24 cellular contexts compared by ENCODE assay signal in genomic region chr20:42974347-42974746, GRCh38.
"Had no signal": no experiment of that assay in that cellular context is flagged by ENCODE, and none has a peak within 500 bp of the region (broad histone marks: within the 10 kb centered on the region; RNA-seq: fewer than 3 reads in every experiment).

No MANE protein-coding gene starts in this region.

- H3K36me3 Mint-ChIP-seq: mesothelial cell of epicardium; naive B cell; natural killer cell treated with Interleukin-12 subunit alpha and Interleukin-12 subunit beta and Interleukin-15 and Interleukin-18, amount 100 ng/mL, for 72 hours; stimulated activated memory B cell treated with anti-CD40 and anti-IgM and Interleukin-4, amounts not matched to agents 10 μg/mL and 1 μg/mL and 100 μg/mL, for 72 hours had no signal

- H3K4me1 Mint-ChIP-seq: mesothelial cell of epicardium; naive B cell; neural crest cell; stimulated activated memory B cell treated with anti-CD40 and anti-IgM and Interleukin-4, amounts not matched to agents 10 μg/mL and 1 μg/mL and 100 μg/mL, for 72 hours had no signal

- H3K9me3 Mint-ChIP-seq: dendritic cell treated with granulocyte-macrophage colony-stimulating factor and Interleukin-4, amounts not matched to agents 40 ng/mL and 50 ng/mL, for 4 days; mesothelial cell of epicardium; neural crest cell; stimulated activated memory B cell treated with anti-CD40 and anti-IgM and Interleukin-4, amounts not matched to agents 10 μg/mL and 1 μg/mL and 100 μg/mL, for 72 hours had no signal

- H3K4me3 Mint-ChIP-seq: dendritic cell treated with granulocyte-macrophage colony-stimulating factor and Interleukin-4, amounts not matched to agents 40 ng/mL and 50 ng/mL, for 4 days; endodermal cell; mesothelial cell of epicardium; naive B cell; natural killer cell treated with Interleukin-12 subunit alpha and Interleukin-12 subunit beta and Interleukin-15 and Interleukin-18, amount 100 ng/mL, for 72 hours; neural crest cell; stimulated activated memory B cell treated with anti-CD40 and anti-IgM and Interleukin-4, amounts not matched to agents 10 μg/mL and 1 μg/mL and 100 μg/mL, for 72 hours had no signal

- H3K27me3 Mint-ChIP-seq: dendritic cell treated with granulocyte-macrophage colony-stimulating factor and Interleukin-4, amounts not matched to agents 40 ng/mL and 50 ng/mL, for 4 days; stimulated activated memory B cell treated with anti-CD40 and anti-IgM and Interleukin-4, amounts not matched to agents 10 μg/mL and 1 μg/mL and 100 μg/mL, for 72 hours had no signal

- DNase-seq: colonic mucosa; effector CD8-positive, alpha-beta T cell; endodermal cell; foreskin fibroblast; gastrocnemius medialis; kidney; left cardiac atrium; left lung; mesenchymal stem cell; mucosa of descending colon; naive B cell; pancreas; stimulated activated CD4-positive, alpha-beta T cell treated with anti-CD3 and anti-CD28 coated beads, Interleukin-2, amount 100 ng/mL, for 24 hours; stimulated activated CD4-positive, alpha-beta T cell treated with anti-CD3 and anti-CD28 coated beads, Interleukin-4, amount 100 ng/mL, for 24 hours; stimulated activated naive CD8-positive, alpha-beta T cell treated with anti-CD3 and anti-CD28 coated beads, Interleukin-15, Interleukin-2, amounts not matched to agents 100 U/mL and 50 U/mL, for 24 hours; substantia nigra; upper lobe of left lung had no signal

- H3K27ac Mint-ChIP-seq: dendritic cell treated with granulocyte-macrophage colony-stimulating factor and Interleukin-4, amounts not matched to agents 40 ng/mL and 50 ng/mL, for 4 days; endodermal cell; mesothelial cell of epicardium; naive B cell; natural killer cell treated with Interleukin-12 subunit alpha and Interleukin-12 subunit beta and Interleukin-15 and Interleukin-18, amount 100 ng/mL, for 72 hours; stimulated activated memory B cell treated with anti-CD40 and anti-IgM and Interleukin-4, amounts not matched to agents 10 μg/mL and 1 μg/mL and 100 μg/mL, for 72 hours had no signal

- ATAC-seq: esophagus mucosa; gastrocnemius medialis; left cardiac atrium; left lung; mucosa of descending colon; natural killer cell treated with Interleukin-12 subunit alpha and Interleukin-12 subunit beta and Interleukin-15 and Interleukin-18, amount 100 ng/mL, for 72 hours; pancreas; sciatic nerve; stimulated activated memory B cell treated with anti-CD40 and anti-IgM and Interleukin-4, amounts not matched to agents 10 μg/mL and 1 μg/mL and 100 μg/mL, for 72 hours; stimulated activated naive CD8-positive, alpha-beta T cell treated with anti-CD3 and anti-CD28 coated beads, Interleukin-15, Interleukin-2, amounts not matched to agents 100 U/mL and 50 U/mL, for 24 hours had no signal
